2 cellular contexts compared by ENCODE assay signal in genomic region chr19:13506550-13506878, GRCh38.
TF ChIP-seq lines count a peak whose summit lies in the region.

No MANE protein-coding gene starts in this region.

TF ChIP-seq in H1, 55 proteins besides CTCF, POLR2A, EP300 and RAD21:
- no peak for TF ChIP-seq SIN3A (conservative IDR thresholded peaks at IDR 0.05 in 1 of 2, IDR thresholded peaks at IDR 0.05 in 1 of 2; ENCODE audit: low read depth in 1 of 2, low read length in 2 of 2)
- no peak for TF ChIP-seq HDAC6 (IDR thresholded peaks at IDR 0.05; ENCODE audit: low read depth, low read length)
- TF ChIP-seq RBBP5 (IDR thresholded peaks at IDR 0.05; ENCODE audit: borderline replicate concordance, low read depth, low read length): no peak
- no peak for TF ChIP-seq HDAC2 (IDR thresholded peaks at IDR 0.05; ENCODE audit: borderline replicate concordance in 1 of 2, low read depth in 2 of 2, low read length in 2 of 2)
- TF ChIP-seq EZH2 (IDR thresholded peaks at IDR 0.05; ENCODE audit: low read depth, low read length, severe bottlenecking): no peak
- TF ChIP-seq EGR1 (IDR thresholded peaks at IDR 0.05; ENCODE audit: borderline replicate concordance, low read depth, low read length): no peak
- no peak for TF ChIP-seq CTBP2 (IDR thresholded peaks at IDR 0.05; ENCODE audit: borderline replicate concordance, insufficient read depth, insufficient read length, low read length)
- no peak for TF ChIP-seq SIRT6 (IDR thresholded peaks at IDR 0.05; ENCODE audit: low read length)
- no peak for TF ChIP-seq TBP (IDR thresholded peaks at IDR 0.05; ENCODE audit: low read depth, low read length)
- no peak for TF ChIP-seq YY1 (IDR thresholded peaks at IDR 0.05; ENCODE audit: low read depth, low read length)
- no peak for TF ChIP-seq CBX5 (IDR thresholded peaks at IDR 0.05; ENCODE audit: low read depth, low read length)
- TF ChIP-seq SIX5 (IDR thresholded peaks at IDR 0.05; ENCODE audit: low read depth, low read length): no peak
- no peak for TF ChIP-seq PHF8 (conservative IDR thresholded peaks at IDR 0.05; ENCODE audit: low read depth, low read length)
- no peak for TF ChIP-seq JUN (IDR thresholded peaks at IDR 0.05; ENCODE audit: low read depth, low read length)
- TF ChIP-seq NRF1 (IDR thresholded peaks at IDR 0.05; ENCODE audit: low read depth, low read length): no peak

TF ChIP-seq in neural cell, 6 proteins besides CTCF, POLR2A, EP300 and RAD21:
- TF ChIP-seq EZH2 (IDR thresholded peaks at IDR 0.05; ENCODE audit: borderline replicate concordance, insufficient read depth, low read length, poor library complexity, severe bottlenecking) (no peak), MXI1 (conservative IDR thresholded peaks at IDR 0.05; ENCODE audit: poor library complexity, severe bottlenecking) (no peak)
